20 cellular contexts compared by ENCODE assay signal in genomic region chr4:168521736-168522135, GRCh38.
"Had no signal": no experiment of that assay in that cellular context is flagged by ENCODE, and none has a peak within 500 bp of the region (broad histone marks: within the 10 kb centered on the region; RNA-seq: fewer than 3 reads in every experiment).

No MANE protein-coding gene starts in this region.

- H3K36me3 ChIP-seq: suprapubic skin, upper lobe of left lung had no signal

- ATAC-seq: activated CD8-positive, alpha-beta T cell treated with anti-CD3 and anti-CD28 coated beads, Interleukin-2, amount 10 ng/mL, durations not matched to agents 7 days and 5 days; activated naive CD8-positive, alpha-beta T cell treated with anti-CD3 and anti-CD28 coated beads, Interleukin-2, amount 50 U/mL, for 24 hours; effector memory CD8-positive, alpha-beta T cell; naive thymus-derived CD4-positive, alpha-beta T cell; sciatic nerve; WTC11 had no signal

- H3K4me3 ChIP-seq: lung, suprapubic skin, upper lobe of left lung had no signal

- DNase-seq: activated CD4-positive, alpha-beta T cell treated with anti-CD3 and anti-CD28 coated beads for 48 hours; activated CD8-positive, alpha-beta memory T cell treated with anti-CD3 and anti-CD28 coated beads, Interleukin-2, amount 50 U/mL, for 48 hours; activated CD8-positive, alpha-beta T cell treated with anti-CD3 and anti-CD28 coated beads, Interleukin-2, amount 10 ng/mL, durations not matched to agents 7 days and 5 days; activated naive CD4-positive, alpha-beta T cell; activated naive CD8-positive, alpha-beta T cell treated with anti-CD3 and anti-CD28 coated beads, Interleukin-2, amount 50 U/mL, for 24 hours; caudate nucleus; cortex of kidney; effector memory CD8-positive, alpha-beta T cell; hippocampal formation; naive thymus-derived CD4-positive, alpha-beta T cell; stimulated activated CD4-positive, alpha-beta T cell treated with anti-CD3 and anti-CD28 coated beads, Interleukin-12 subunit alpha, Interleukin-12 subunit beta, amount 100 ng/mL, for 4 hours; stimulated activated naive CD4-positive, alpha-beta T cell treated with Interleukin-2 at 50 U/mL for 16 hours; upper lobe of left lung had no signal

- H3K27me3 Mint-ChIP-seq: activated naive CD8-positive, alpha-beta T cell treated with anti-CD3 and anti-CD28 coated beads, Interleukin-2, amount 50 U/mL, for 24 hours; progenitor cell of endocrine pancreas had no signal

- H3K27me3 ChIP-seq: suprapubic skin, upper lobe of left lung had no signal

- H3K4me3 Mint-ChIP-seq: activated CD8-positive, alpha-beta T cell treated with anti-CD3 and anti-CD28 coated beads, Interleukin-2, amount 10 ng/mL, durations not matched to agents 7 days and 5 days; activated naive CD8-positive, alpha-beta T cell treated with anti-CD3 and anti-CD28 coated beads, Interleukin-2, amount 50 U/mL, for 24 hours; effector memory CD8-positive, alpha-beta T cell; naive thymus-derived CD4-positive, alpha-beta T cell; T-helper 1 cell treated with Interleukin-12 subunit alpha and Interleukin-12 subunit beta and Interleukin-4 antibody, amounts not matched to agents 30 μg/mL and 1 μg/mL, for 36 hours; WTC11 had no signal

- H3K9me3 Mint-ChIP-seq: activated naive CD8-positive, alpha-beta T cell treated with anti-CD3 and anti-CD28 coated beads, Interleukin-2, amount 50 U/mL, for 24 hours; effector memory CD8-positive, alpha-beta T cell; naive thymus-derived CD4-positive, alpha-beta T cell; T-helper 1 cell treated with Interleukin-12 subunit alpha and Interleukin-12 subunit beta and Interleukin-4 antibody, amounts not matched to agents 30 μg/mL and 1 μg/mL, for 36 hours had no signal

- H3K9me3 ChIP-seq: suprapubic skin, upper lobe of left lung had no signal

- H3K27ac ChIP-seq: epithelial cell of prostate, suprapubic skin, upper lobe of left lung had no signal

- H3K4me1 ChIP-seq: upper lobe of left lung had no signal

- H3K4me1 Mint-ChIP-seq: activated naive CD8-positive, alpha-beta T cell treated with anti-CD3 and anti-CD28 coated beads, Interleukin-2, amount 50 U/mL, for 24 hours; naive thymus-derived CD4-positive, alpha-beta T cell had no signal

- H3K36me3 Mint-ChIP-seq: WTC11 had no signal

- H3K27ac Mint-ChIP-seq: activated CD8-positive, alpha-beta T cell treated with anti-CD3 and anti-CD28 coated beads, Interleukin-2, amount 10 ng/mL, durations not matched to agents 7 days and 5 days; activated naive CD8-positive, alpha-beta T cell treated with anti-CD3 and anti-CD28 coated beads, Interleukin-2, amount 50 U/mL, for 24 hours; effector memory CD8-positive, alpha-beta T cell; naive thymus-derived CD4-positive, alpha-beta T cell; progenitor cell of endocrine pancreas; T-helper 1 cell treated with Interleukin-12 subunit alpha and Interleukin-12 subunit beta and Interleukin-4 antibody, amounts not matched to agents 30 μg/mL and 1 μg/mL, for 36 hours; WTC11 had no signal
